ENCODE assay signal across 26 cellular contexts in the genomic region with DNA sequence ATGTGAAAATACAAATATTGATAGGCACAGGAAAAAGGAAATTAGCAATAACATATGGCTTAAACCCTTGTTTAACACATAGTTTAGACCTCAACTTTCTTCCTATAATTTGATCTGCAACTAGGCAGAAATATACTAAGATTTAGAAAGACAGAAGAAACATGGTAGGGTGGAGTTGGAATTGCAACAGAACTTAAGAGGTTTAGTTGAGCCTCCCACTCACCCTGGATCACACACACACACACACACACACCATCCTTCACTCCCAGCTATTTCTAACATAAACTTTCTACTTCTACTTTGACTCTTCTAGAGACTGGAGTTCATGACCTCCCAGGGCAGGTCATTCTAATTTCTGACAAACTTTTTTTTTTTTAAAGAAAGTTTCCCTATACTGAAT. TPM values are rescaled to one million over a fixed set of nuclear protein-coding genes. Genes with fewer than 3 reads are reported as not detected.
"Had no signal": no experiment of that assay in that cellular context is flagged by ENCODE, and none has a peak within 500 bp of the region (broad histone marks: within the 10 kb centered on the region; RNA-seq: fewer than 3 reads in every experiment).

No MANE protein-coding gene starts in this region.

- H3K4me3 Mint-ChIP-seq: activated CD8-positive, alpha-beta T cell treated with anti-CD3 and anti-CD28 coated beads for 36 hours; activated naive CD4-positive, alpha-beta T cell treated with anti-CD3 and anti-CD28 coated beads for 36 hours; naive thymus-derived CD8-positive, alpha-beta T cell had no signal

- DNase-seq: activated CD4-positive, alpha-beta T cell treated with anti-CD3 and anti-CD28 coated beads for 48 hours; activated CD4-positive, CD25-positive, alpha-beta regulatory T cell; activated CD8-positive, alpha-beta T cell treated with anti-CD3 and anti-CD28 coated beads for 36 hours; activated naive CD4-positive, alpha-beta T cell treated with anti-CD3 and anti-CD28 coated beads for 36 hours; activated T-cell treated with anti-CD3 and anti-CD28 coated beads, Interleukin-2, amount 50 U/mL, for 1 hour; aorta; brain microvascular endothelial cell; central memory CD4-positive, alpha-beta T cell; heart right ventricle; mesendoderm; naive thymus-derived CD8-positive, alpha-beta T cell; stimulated activated CD4-positive, alpha-beta T cell treated with anti-CD3 and anti-CD28 coated beads, Interleukin-12 subunit alpha, Interleukin-12 subunit beta, amount 100 ng/mL, for 4 hours; stimulated activated CD4-positive, alpha-beta T cell treated with anti-CD3 and anti-CD28 coated beads, Interleukin-1b, Interleukin-23, amount 100 ng/mL, for 48 hours; stimulated activated CD8-positive, alpha-beta memory T cell treated with anti-CD3 and anti-CD28 coated beads, Interleukin-4, amount 100 ng/mL, for 48 hours; stimulated activated naive CD8-positive, alpha-beta T cell treated with anti-CD3 and anti-CD28 coated beads, Interleukin-15, Interleukin-2, amounts not matched to agents 100 U/mL and 50 U/mL, for 24 hours; substantia nigra; T-helper 9 cell; tibial artery; uterus had no signal

- H3K9me3 Mint-ChIP-seq: activated CD8-positive, alpha-beta T cell treated with anti-CD3 and anti-CD28 coated beads for 36 hours; activated naive CD4-positive, alpha-beta T cell treated with anti-CD3 and anti-CD28 coated beads for 36 hours; activated T-helper 2 cell treated with anti-CD3 and anti-CD28 coated beads, Interferon-gamma antibody, Interleukin-2, Interleukin-4, amounts not matched to agents 10 μg/mL and 5 μg/mL and 100 μg/mL, durations not matched to agents 14 hours and 24 hours and 36 hours; naive thymus-derived CD8-positive, alpha-beta T cell had no signal

- H3K9me3 ChIP-seq: gastroesophageal sphincter, heart right ventricle, prostate gland, right atrium auricular region, tibial artery, uterus had no signal

- H3K4me3 ChIP-seq: coronary artery, gastroesophageal sphincter, heart right ventricle, prostate gland, right atrium auricular region, tibial artery, uterus had no signal

- H3K27ac Mint-ChIP-seq: activated CD8-positive, alpha-beta T cell treated with anti-CD3 and anti-CD28 coated beads for 36 hours; activated naive CD4-positive, alpha-beta T cell treated with anti-CD3 and anti-CD28 coated beads for 36 hours; activated T-helper 2 cell treated with anti-CD3 and anti-CD28 coated beads, Interferon-gamma antibody, Interleukin-2, Interleukin-4, amounts not matched to agents 10 μg/mL and 5 μg/mL and 100 μg/mL, durations not matched to agents 14 hours and 24 hours and 36 hours; naive thymus-derived CD8-positive, alpha-beta T cell had no signal

- H3K27me3 ChIP-seq: right atrium auricular region, uterus had no signal

- H3K27ac ChIP-seq: brain microvascular endothelial cell, coronary artery, gastroesophageal sphincter, heart right ventricle, prostate gland, right atrium auricular region, tibial artery, uterus had no signal

- H3K36me3 ChIP-seq: brain microvascular endothelial cell, gastroesophageal sphincter, heart right ventricle, prostate gland, right atrium auricular region, tibial artery, uterus had no signal

- FAIRE-seq: endometrium had no signal

- H3K4me1 ChIP-seq: gastroesophageal sphincter, prostate gland, right atrium auricular region, tibial artery, uterus had no signal

- H3K36me3 Mint-ChIP-seq: naive thymus-derived CD8-positive, alpha-beta T cell had no signal

- ATAC-seq: activated CD8-positive, alpha-beta T cell treated with anti-CD3 and anti-CD28 coated beads for 36 hours; gastroesophageal sphincter; heart right ventricle; naive thymus-derived CD8-positive, alpha-beta T cell; stimulated activated naive CD8-positive, alpha-beta T cell treated with anti-CD3 and anti-CD28 coated beads, Interleukin-15, Interleukin-2, amounts not matched to agents 100 U/mL and 50 U/mL, for 24 hours had no signal

RNA-seq across cellular contexts. Expression of a gene that starts 47.4 kb away (rescaled TPM):
- total RNA-seq: activated CD8-positive, alpha-beta T cell treated with anti-CD3 and anti-CD28 coated beads for 36 hours; activated naive CD4-positive, alpha-beta T cell treated with anti-CD3 and anti-CD28 coated beads for 36 hours; activated T-helper 2 cell treated with anti-CD3 and anti-CD28 coated beads, Interferon-gamma antibody, Interleukin-2, Interleukin-4, amounts not matched to agents 10 μg/mL and 5 μg/mL and 100 μg/mL, durations not matched to agents 14 hours and 24 hours and 36 hours; osteocyte had no signal
- polyA plus RNA-seq: naive thymus-derived CD8-positive, alpha-beta T cell had no signal
